ENCODE assay signal across 8 cellular contexts in the genomic region with DNA sequence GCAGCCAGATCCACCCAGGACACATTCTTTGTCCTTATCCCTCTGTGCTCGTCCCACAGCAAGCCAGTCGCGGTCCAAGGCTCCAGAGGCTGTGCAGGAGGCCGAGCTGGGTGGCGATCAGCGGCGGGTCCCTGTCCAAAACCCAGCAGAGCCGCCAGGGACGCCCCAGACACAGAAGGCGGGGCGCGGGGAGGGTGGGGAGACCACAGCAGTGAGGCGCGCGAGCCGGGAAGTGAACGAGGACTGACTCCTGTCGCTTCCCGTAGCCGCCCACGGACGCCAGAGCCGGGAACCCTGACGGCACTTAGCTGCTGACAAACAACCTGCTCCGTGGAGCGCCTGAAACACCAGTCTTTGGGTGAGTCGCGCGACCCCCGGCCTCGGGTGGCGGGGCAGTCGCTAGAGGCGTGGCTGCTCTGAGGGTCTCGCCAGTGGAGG. TPM values are rescaled to one million over a fixed set of nuclear protein-coding genes. Genes with fewer than 3 reads are reported as not detected.
DNase-seq lines count a peak whose midpoint lies in the region; ATAC-seq and TF ChIP-seq lines count a peak whose summit lies in the region.

A gene (plus strand): TSS at position 279 of the 438 bp plus-strand sequence. CDS start 2,089 bp downstream, outside the sequence.

- H3K4me1 Mint-ChIP-seq in activated CD4-positive, alpha-beta T cell treated with anti-CD3 and anti-CD28 coated beads, Interleukin-2, amount 10 ng/mL, durations not matched to agents 24 days and 14 days, result peaks cover 19% of the 10 kb centered on the region

- TF ChIP-seq CTCF in coronary artery (IDR thresholded peaks at IDR 0.05), result no peak

- H3K27ac ChIP-seq in coronary artery, result peak within 1 kb of the TSS; percentile 89 to 96

- peak within 1 kb of the TSS; percentile 96 for H3K4me3 ChIP-seq in coronary artery

- H3K4me3 Mint-ChIP-seq in activated CD4-positive, alpha-beta T cell treated with anti-CD3 and anti-CD28 coated beads, Interleukin-2, amount 10 ng/mL, durations not matched to agents 24 days and 14 days, result peak within 1 kb of the TSS; percentile 93

- H3K27ac Mint-ChIP-seq in activated CD4-positive, alpha-beta T cell treated with anti-CD3 and anti-CD28 coated beads, Interleukin-2, amount 10 ng/mL, durations not matched to agents 24 days and 14 days, result peak within 1 kb of the TSS; percentile 98

- intact Hi-C loops in activated CD4-positive, alpha-beta T cell treated with anti-CD3 and anti-CD28 coated beads, Interleukin-2, amount 10 ng/mL, durations not matched to agents 24 days and 14 days (cut with micrococcal nuclease), result loop anchor here (1.0 to 5.0 kb wide), 6 partner anchors 11 to 381 kb away; a partner anchor contains a TSS

- peak; percentile 48 for ATAC-seq in HG02973 (IDR thresholded peaks at IDR 0.05; ENCODE audit: unreplicated experiment)
- peak; percentile 87 for ATAC-seq in left lobe of liver

- no peaks in the 10 kb centered on the region for H3K9me3 Mint-ChIP-seq in activated CD4-positive, alpha-beta T cell treated with anti-CD3 and anti-CD28 coated beads, Interleukin-2, amount 10 ng/mL, durations not matched to agents 24 days and 14 days

- peaks cover 23% of the 10 kb centered on the region for H3K36me3 Mint-ChIP-seq in activated CD4-positive, alpha-beta T cell treated with anti-CD3 and anti-CD28 coated beads, Interleukin-2, amount 10 ng/mL, durations not matched to agents 24 days and 14 days (ENCODE audit: low read depth)

- peak; percentile 10 for DNase-seq in DMS153 (lab: John Stamatoyannopoulos, UW)
- no peak for DNase-seq in DMS153 treated with DMSO at 0.1 percent for 48 hours (lab: John Stamatoyannopoulos, UW; ENCODE audit: unreplicated experiment)
- peak; percentile 87 for DNase-seq in NCI-H2227 (lab: John Stamatoyannopoulos, UW; ENCODE audit: unreplicated experiment)
- peak; percentile 95 for DNase-seq in activated CD4-positive, alpha-beta T cell treated with anti-CD3 and anti-CD28 coated beads, Interleukin-2, amount 10 ng/mL, durations not matched to agents 24 days and 14 days
- DNase-seq in coronary artery (ENCODE audit: low spot score), result peak; percentile 94
- DNase-seq in left lobe of liver (ENCODE audit: low spot score), result peak; percentile 91
- DNase-seq in stimulated activated CD4-positive, alpha-beta T cell treated with anti-CD3 and anti-CD28 coated beads, Interleukin-2, amount 100 ng/mL, for 24 hours, result peak; percentile 86 to 93

- no peaks in the 10 kb centered on the region for H3K27me3 Mint-ChIP-seq in activated CD4-positive, alpha-beta T cell treated with anti-CD3 and anti-CD28 coated beads, Interleukin-2, amount 10 ng/mL, durations not matched to agents 24 days and 14 days

RNA-seq across cellular contexts. Expression of the gene that starts here (rescaled TPM):
- 68.9 and 71.9 TPM in 2 replicates for total RNA-seq in activated CD4-positive, alpha-beta T cell treated with anti-CD3 and anti-CD28 coated beads, Interleukin-2, amount 10 ng/mL, durations not matched to agents 24 days and 14 days
- 24.4 TPM for total RNA-seq in left lobe of liver
